Comparison of ENCODE assay signal across 8 cellular contexts in genomic region chr2:65436825-65437221, GRCh38. TPM values are rescaled to one million over a fixed set of nuclear protein-coding genes. Genes with fewer than 3 reads are reported as not detected.
DNase-seq lines count a peak whose midpoint lies in the region; ATAC-seq, FAIRE-seq and TF ChIP-seq lines count a peak whose summit lies in the region.

No MANE protein-coding gene starts in this region.

- H4K20me1 ChIP-seq in keratinocyte (ENCODE audit: control insufficient read depth, extremely low read depth, insufficient read depth, low read length), result no peaks in the 10 kb centered on the region

- TF ChIP-seq CTCF in LNCaP clone FGC (IDR thresholded peaks at IDR 0.05; ENCODE audit: control insufficient read depth, extremely low read depth, insufficient read depth) (no peak), keratinocyte (optimal IDR thresholded peaks at IDR 0.05 in 1 of 3, IDR thresholded peaks at IDR 0.05 in 1 of 3, conservative IDR thresholded peaks at IDR 0.05 in 1 of 3; ENCODE audit: extremely low read depth in 1 of 3, insufficient read depth in 2 of 3, low read length in 3 of 3) (no peak)

- H3K4me3 ChIP-seq in LNCaP clone FGC (ENCODE audit: low read depth, low read length) (peak overlapping the region; percentile 59), keratinocyte (ENCODE audit: control insufficient read depth in 2 of 3, extremely low read depth in 1 of 3, insufficient read depth in 2 of 3, low read depth in 1 of 3, low read length in 3 of 3) (peak overlapping the region; percentile 40 to 79 (median 45))

- no peaks in the 10 kb centered on the region for H3K9me1 ChIP-seq in keratinocyte (ENCODE audit: control insufficient read depth, extremely low read depth, insufficient read depth, low read length)

- H3K9ac ChIP-seq in keratinocyte (ENCODE audit: control insufficient read depth, extremely low read depth, insufficient read depth, low read length), result peak overlapping the region; percentile 90

- H3K4me2 ChIP-seq in keratinocyte (ENCODE audit: control insufficient read depth, extremely low read depth, insufficient read depth, low read depth, low read length), result peak overlapping the region; percentile 97

- H3K27ac ChIP-seq in keratinocyte (ENCODE audit: control insufficient read depth, insufficient read depth, low read length), result peak overlapping the region; percentile 95

- FAIRE-seq in keratinocyte (lab: Jason Lieb, UNC), result no peak

- DNase-seq in LNCaP clone FGC (ENCODE audit: low read depth) (no peak), keratinocyte (ENCODE audit: low read depth, low spot score) (no peak), NCI-H2107 treated with DMSO at 0.1 percent for 48 hours (lab: John Stamatoyannopoulos, UW; ENCODE audit: unreplicated experiment) (no peak), head of caudate nucleus (no peak)
- peak; percentile 58 for DNase-seq in stimulated activated CD8-positive, alpha-beta memory T cell treated with anti-CD3 and anti-CD28 coated beads, Interleukin-4, amount 100 ng/mL, for 48 hours

- peaks cover 32% of the 10 kb centered on the region for H3K27me3 Mint-ChIP-seq in activated naive CD8-positive, alpha-beta T cell

- peaks cover 4% of the 10 kb centered on the region for H3K9me3 ChIP-seq in keratinocyte (ENCODE audit: control insufficient read depth, low read depth, low read length)

- peak overlapping the region; percentile 91 for H3K4me3 Mint-ChIP-seq in activated naive CD8-positive, alpha-beta T cell

- no peak overlapping the region for H3K27ac Mint-ChIP-seq in activated naive CD8-positive, alpha-beta T cell

- peaks cover 7% of the 10 kb centered on the region for H3K4me1 ChIP-seq in keratinocyte (ENCODE audit: control insufficient read depth, extremely low read depth, insufficient read depth, low read length)

- no peaks in the 10 kb centered on the region for H3K36me3 Mint-ChIP-seq in activated naive CD8-positive, alpha-beta T cell

- ATAC-seq in GM18502 (IDR thresholded peaks at IDR 0.05; ENCODE audit: poor library complexity, unreplicated experiment), result peak; percentile 70
- ATAC-seq in GM21786 (IDR thresholded peaks at IDR 0.05; ENCODE audit: unreplicated experiment), result peak; percentile 72

- H3K79me2 ChIP-seq in keratinocyte (ENCODE audit: control insufficient read depth, insufficient read depth, low read length), result peaks cover 13% of the 10 kb centered on the region

- intact Hi-C loops in head of caudate nucleus (cut with DNase I), result loop anchor here (10.0 kb wide), 4 partner anchors 128 to 302 kb away; partner anchors contain the start of gene RAB1A

- H3K27me3 ChIP-seq in keratinocyte (ENCODE audit: control insufficient read depth, extremely low read depth, insufficient read depth, low read length), result no peaks in the 10 kb centered on the region

- no peaks in the 10 kb centered on the region for H3K36me3 ChIP-seq in keratinocyte (ENCODE audit: control insufficient read depth in 2 of 2, extremely low read depth in 1 of 2, insufficient read depth in 2 of 2, low read length in 2 of 2)

- dilution Hi-C loops in keratinocyte (cut with MboI; ENCODE audit: extremely low pct_ligation_motif_present, low sequenced_read_pairs), result no loop called here

- H2AFZ ChIP-seq in keratinocyte (ENCODE audit: control insufficient read depth, low read length), result peak overlapping the region; percentile 73

- H3K9me3 Mint-ChIP-seq in activated naive CD8-positive, alpha-beta T cell (ENCODE audit: low read depth), result no peaks in the 10 kb centered on the region

- peaks cover 18% of the 10 kb centered on the region for H3K4me1 Mint-ChIP-seq in activated naive CD8-positive, alpha-beta T cell (ENCODE audit: low read depth)

RNA-seq across cellular contexts. Expression of gene SPRED2, which starts 4.4 kb away (rescaled TPM):
- polyA plus RNA-seq in keratinocyte, result 19.3 to 49.0 TPM (median 26.8 TPM) in 3 replicates
- 12.5 TPM for polyA plus RNA-seq in keratinocyte (2011; ENCODE audit: low read depth)
- polyA plus RNA-seq in keratinocyte (2011; cell fraction: cytosol; rRNA removed), result 35.1 and 48.4 TPM in 2 replicates
- polyA plus RNA-seq in keratinocyte (2011; cell fraction: nucleus; rRNA removed), result 60.5 and 62.9 TPM in 2 replicates
- 13.7 and 34.9 TPM in 2 replicates for polyA plus RNA-seq in keratinocyte (2012; ENCODE audit: low replicate concordance)
- polyA minus RNA-seq in keratinocyte, result 25.3 to 97.0 TPM (median 30.5 TPM) in 3 replicates
- 39.7 TPM for polyA minus RNA-seq in keratinocyte (2011; cell fraction: cytosol; rRNA and poly(A)+ RNA removed)
- polyA minus RNA-seq in keratinocyte (2011; cell fraction: nucleus; rRNA and poly(A)+ RNA removed), result 35.9 and 60.3 TPM in 2 replicates
